ENCODE assay signal across 27 cellular contexts in genomic region chr11:71437879-71438278, GRCh38.
"Had no signal": no experiment of that assay in that cellular context is flagged by ENCODE, and none has a peak within 500 bp of the region (broad histone marks: within the 10 kb centered on the region; RNA-seq: fewer than 3 reads in every experiment).

No MANE protein-coding gene starts in this region.

- H3K9me3 Mint-ChIP-seq: activated CD8-positive, alpha-beta T cell treated with anti-CD3 and anti-CD28 coated beads for 36 hours; activated T-cell treated with anti-CD3 and anti-CD28 coated beads, Interleukin-2, amount 50 U/mL, for 4 hours; activated T-helper 17 cell treated with anti-CD3 and anti-CD28 coated beads, Interleukin-2, amount 50 U/mL, for 72 hours; central memory CD8-positive, alpha-beta T cell; natural killer cell treated with Interleukin-12 subunit alpha and Interleukin-12 subunit beta and Interleukin-15 and Interleukin-18, amount 100 ng/mL, for 72 hours; stimulated activated memory B cell treated with anti-CD40 and anti-IgM and Interleukin-4, amounts not matched to agents 10 μg/mL and 1 μg/mL and 100 μg/mL, for 72 hours; stimulated activated naive CD8-positive, alpha-beta T cell treated with anti-CD3 and anti-CD28 coated beads, Interleukin-15, amount 100 ng/mL, for 72 hours had no signal

- H3K4me1 ChIP-seq: breast epithelium, upper lobe of right lung had no signal

- H3K4me3 ChIP-seq: breast epithelium, colonic mucosa, left lung, lung, smooth muscle cell, thyroid gland, upper lobe of right lung had no signal

- H3K4me2 ChIP-seq: smooth muscle cell had no signal

- H3K27me3 Mint-ChIP-seq: activated CD8-positive, alpha-beta T cell treated with anti-CD3 and anti-CD28 coated beads for 36 hours; activated T-helper 17 cell treated with anti-CD3 and anti-CD28 coated beads, Interleukin-2, amount 50 U/mL, for 72 hours; central memory CD8-positive, alpha-beta T cell; natural killer cell treated with Interleukin-12 subunit alpha and Interleukin-12 subunit beta and Interleukin-15 and Interleukin-18, amount 100 ng/mL, for 72 hours; progenitor cell of endocrine pancreas; stimulated activated memory B cell treated with anti-CD40 and anti-IgM and Interleukin-4, amounts not matched to agents 10 μg/mL and 1 μg/mL and 100 μg/mL, for 72 hours; stimulated activated naive CD8-positive, alpha-beta T cell treated with anti-CD3 and anti-CD28 coated beads, Interleukin-15, amount 100 ng/mL, for 72 hours had no signal

- FAIRE-seq: frontal cortex, islet of Langerhans had no signal

- H3K27me3 ChIP-seq: breast epithelium, colonic mucosa, left lung, thyroid gland, upper lobe of right lung had no signal

- H3K27ac ChIP-seq: breast epithelium, colonic mucosa, left lung, thyroid gland, upper lobe of right lung had no signal

- DNase-seq: activated CD4-positive, alpha-beta T cell treated with anti-CD3 and anti-CD28 coated beads, Interleukin-2, amount 50 U/mL, for 1 hour; activated CD8-positive, alpha-beta T cell treated with anti-CD3 and anti-CD28 coated beads for 36 hours; activated gamma-delta T cell treated with Interleukin-2 at 50 U/mL for 16 hours; activated naive CD4-positive, alpha-beta T cell treated with anti-CD3 and anti-CD28 coated beads, Interleukin-2, amount 50 U/mL, for 16 hours; activated T-cell treated with anti-CD3 and anti-CD28 coated beads, Interleukin-2, amount 50 U/mL, for 4 hours; amniotic stem cell; colonic mucosa; effector CD8-positive, alpha-beta T cell; left lung; mesendoderm; retina; stimulated activated CD4-positive, alpha-beta T cell treated with anti-CD3 and anti-CD28 coated beads, Interleukin-1b, Interleukin-23, amount 100 ng/mL, for 48 hours; stimulated activated CD4-positive, alpha-beta T cell treated with anti-CD3 and anti-CD28 coated beads, Interleukin-4, amount 100 ng/mL, for 4 hours; stimulated activated CD8-positive, alpha-beta memory T cell treated with anti-CD3 and anti-CD28 coated beads, Interleukin-4, amount 100 ng/mL, for 48 hours; stimulated activated naive CD8-positive, alpha-beta T cell treated with anti-CD3 and anti-CD28 coated beads, Interleukin-15, amount 100 ng/mL, for 72 hours; thyroid gland; upper lobe of right lung had no signal

- H3K27ac Mint-ChIP-seq: activated CD8-positive, alpha-beta T cell treated with anti-CD3 and anti-CD28 coated beads for 36 hours; activated T-helper 17 cell treated with anti-CD3 and anti-CD28 coated beads, Interleukin-2, amount 50 U/mL, for 72 hours; natural killer cell treated with Interleukin-12 subunit alpha and Interleukin-12 subunit beta and Interleukin-15 and Interleukin-18, amount 100 ng/mL, for 72 hours; progenitor cell of endocrine pancreas; stimulated activated memory B cell treated with anti-CD40 and anti-IgM and Interleukin-4, amounts not matched to agents 10 μg/mL and 1 μg/mL and 100 μg/mL, for 72 hours had no signal

- H3K4me3 Mint-ChIP-seq: activated CD8-positive, alpha-beta T cell treated with anti-CD3 and anti-CD28 coated beads for 36 hours; activated T-cell treated with anti-CD3 and anti-CD28 coated beads, Interleukin-2, amount 50 U/mL, for 4 hours; activated T-helper 17 cell treated with anti-CD3 and anti-CD28 coated beads, Interleukin-2, amount 50 U/mL, for 72 hours; central memory CD8-positive, alpha-beta T cell; natural killer cell treated with Interleukin-12 subunit alpha and Interleukin-12 subunit beta and Interleukin-15 and Interleukin-18, amount 100 ng/mL, for 72 hours; stimulated activated memory B cell treated with anti-CD40 and anti-IgM and Interleukin-4, amounts not matched to agents 10 μg/mL and 1 μg/mL and 100 μg/mL, for 72 hours; stimulated activated naive CD8-positive, alpha-beta T cell treated with anti-CD3 and anti-CD28 coated beads, Interleukin-15, amount 100 ng/mL, for 72 hours had no signal

- ATAC-seq: activated CD8-positive, alpha-beta T cell treated with anti-CD3 and anti-CD28 coated beads for 36 hours; activated T-cell treated with anti-CD3 and anti-CD28 coated beads, Interleukin-2, amount 50 U/mL, for 4 hours; activated T-helper 17 cell treated with anti-CD3 and anti-CD28 coated beads, Interleukin-2, amount 50 U/mL, for 72 hours; left lung; natural killer cell treated with Interleukin-12 subunit alpha and Interleukin-12 subunit beta and Interleukin-15 and Interleukin-18, amount 100 ng/mL, for 72 hours; stimulated activated memory B cell treated with anti-CD40 and anti-IgM and Interleukin-4, amounts not matched to agents 10 μg/mL and 1 μg/mL and 100 μg/mL, for 72 hours; stimulated activated naive CD8-positive, alpha-beta T cell treated with anti-CD3 and anti-CD28 coated beads, Interleukin-15, amount 100 ng/mL, for 72 hours; upper lobe of right lung had no signal

- H3K4me1 Mint-ChIP-seq: stimulated activated memory B cell treated with anti-CD40 and anti-IgM and Interleukin-4, amounts not matched to agents 10 μg/mL and 1 μg/mL and 100 μg/mL, for 72 hours; stimulated activated naive CD8-positive, alpha-beta T cell treated with anti-CD3 and anti-CD28 coated beads, Interleukin-15, amount 100 ng/mL, for 72 hours had no signal

- H3K36me3 Mint-ChIP-seq: natural killer cell treated with Interleukin-12 subunit alpha and Interleukin-12 subunit beta and Interleukin-15 and Interleukin-18, amount 100 ng/mL, for 72 hours had no signal

- H3K36me3 ChIP-seq: breast epithelium had no signal

- H3K9me3 ChIP-seq: breast epithelium, colonic mucosa, left lung, thyroid gland, upper lobe of right lung had no signal
